Comparison of ENCODE assay signal across 8 cellular contexts in genomic region chr17:17663160-17664072, GRCh38. TPM values are rescaled to one million over a fixed set of nuclear protein-coding genes. Genes with fewer than 3 reads are reported as not detected.
DNase-seq lines count a peak whose midpoint lies in the region; ATAC-seq and TF ChIP-seq lines count a peak whose summit lies in the region.

No MANE protein-coding gene starts in this region.

- peaks cover 17% of the 10 kb centered on the region for H3K4me1 ChIP-seq in skeletal muscle satellite cell (ENCODE audit: control insufficient read depth, insufficient read depth, low read length)

- H3K4me3 ChIP-seq in AG10803 (ENCODE audit: low read length) (no peak overlapping the region), skeletal muscle satellite cell (ENCODE audit: low read length) (peak overlapping the region; percentile 14)

- peak overlapping the region; percentile 10 for H3K27ac Mint-ChIP-seq in activated T-helper 2 cell treated with anti-CD3 and anti-CD28 coated beads, Interferon-gamma antibody, Interleukin-2, Interleukin-4, amounts not matched to agents 10 μg/mL and 5 μg/mL and 100 μg/mL, durations not matched to agents 14 hours and 24 hours and 36 hours

- H3K9me3 ChIP-seq in skeletal muscle satellite cell (replicated peaks; ENCODE audit: low read length), result peaks cover 6% of the 10 kb centered on the region

- peaks cover 15% of the 10 kb centered on the region for H3K27me3 ChIP-seq in skeletal muscle satellite cell (ENCODE audit: control insufficient read depth, insufficient read depth, low read length)

- peaks cover 11% of the 10 kb centered on the region for H3K4me1 Mint-ChIP-seq in activated T-helper 2 cell treated with anti-CD3 and anti-CD28 coated beads, Interferon-gamma antibody, Interleukin-2, Interleukin-4, amounts not matched to agents 10 μg/mL and 5 μg/mL and 100 μg/mL, durations not matched to agents 14 hours and 24 hours and 36 hours (ENCODE audit: low read depth)

- ATAC-seq in GM19035 (IDR thresholded peaks at IDR 0.05; ENCODE audit: unreplicated experiment), result peak; percentile 84
- ATAC-seq in HG03196 (IDR thresholded peaks at IDR 0.05; ENCODE audit: unreplicated experiment), result peak; percentile 58

- no peaks in the 10 kb centered on the region for H3K36me3 ChIP-seq in skeletal muscle satellite cell (ENCODE audit: insufficient read depth, low read length)

- peak; percentile 95 for DNase-seq in AG10803 (ENCODE audit: low read depth)
- peak; percentile 93 for DNase-seq in RPMI7951 (ENCODE audit: low read depth)
- peak; percentile 60 for DNase-seq in activated T-helper 2 cell treated with anti-CD3 and anti-CD28 coated beads, Interferon-gamma antibody, Interleukin-2, Interleukin-4, amounts not matched to agents 10 μg/mL and 5 μg/mL and 100 μg/mL, durations not matched to agents 14 hours and 24 hours and 36 hours (ENCODE audit: low spot score)
- peak; percentile 88 for DNase-seq in germinal center (ENCODE audit: low spot score)
- no peak for DNase-seq in NCI-H1092 (lab: John Stamatoyannopoulos, UW)

- peaks cover 6% of the 10 kb centered on the region for H3K27me3 Mint-ChIP-seq in activated T-helper 2 cell treated with anti-CD3 and anti-CD28 coated beads, Interferon-gamma antibody, Interleukin-2, Interleukin-4, amounts not matched to agents 10 μg/mL and 5 μg/mL and 100 μg/mL, durations not matched to agents 14 hours and 24 hours and 36 hours (ENCODE audit: low read depth)

- H3K9ac ChIP-seq in skeletal muscle satellite cell (ENCODE audit: low read depth, low read length), result no peak overlapping the region

- H3K4me3 Mint-ChIP-seq in activated T-helper 2 cell treated with anti-CD3 and anti-CD28 coated beads, Interferon-gamma antibody, Interleukin-2, Interleukin-4, amounts not matched to agents 10 μg/mL and 5 μg/mL and 100 μg/mL, durations not matched to agents 14 hours and 24 hours and 36 hours (ENCODE audit: low read depth), result no peak overlapping the region

- intact Hi-C loops in activated T-helper 2 cell treated with anti-CD3 and anti-CD28 coated beads, Interferon-gamma antibody, Interleukin-2, Interleukin-4, amounts not matched to agents 10 μg/mL and 5 μg/mL and 100 μg/mL, durations not matched to agents 14 hours and 24 hours and 36 hours (cut with micrococcal nuclease), result no loop called here

- H3K9me3 Mint-ChIP-seq in activated T-helper 2 cell treated with anti-CD3 and anti-CD28 coated beads, Interferon-gamma antibody, Interleukin-2, Interleukin-4, amounts not matched to agents 10 μg/mL and 5 μg/mL and 100 μg/mL, durations not matched to agents 14 hours and 24 hours and 36 hours, result peaks cover 5% of the 10 kb centered on the region

- peak overlapping the region; percentile 38 for H3K4me2 ChIP-seq in skeletal muscle satellite cell (ENCODE audit: low read length)

- TF ChIP-seq CTCF in AG10803 (conservative IDR thresholded peaks at IDR 0.05; ENCODE audit: low read length), result no peak

- no peaks in the 10 kb centered on the region for H3K36me3 Mint-ChIP-seq in activated T-helper 2 cell treated with anti-CD3 and anti-CD28 coated beads, Interferon-gamma antibody, Interleukin-2, Interleukin-4, amounts not matched to agents 10 μg/mL and 5 μg/mL and 100 μg/mL, durations not matched to agents 14 hours and 24 hours and 36 hours (ENCODE audit: low read depth)

RNA-seq across cellular contexts. Expression of gene RAI1, which starts 17.8 kb away (rescaled TPM):
- 2.8 and 3.2 TPM in 2 replicates for total RNA-seq in RPMI7951 (2014; rRNA removed; shearing (Covaris generic))
- total RNA-seq in activated T-helper 2 cell treated with anti-CD3 and anti-CD28 coated beads, Interferon-gamma antibody, Interleukin-2, Interleukin-4, amounts not matched to agents 10 μg/mL and 5 μg/mL and 100 μg/mL, durations not matched to agents 14 hours and 24 hours and 36 hours, result 33.5 and 36.5 TPM in 2 replicates
- total RNA-seq in skeletal muscle satellite cell (2012; rRNA removed), result 7.4 and 8.1 TPM in 2 replicates
